12 cellular contexts compared by ENCODE assay signal in the genomic region with DNA sequence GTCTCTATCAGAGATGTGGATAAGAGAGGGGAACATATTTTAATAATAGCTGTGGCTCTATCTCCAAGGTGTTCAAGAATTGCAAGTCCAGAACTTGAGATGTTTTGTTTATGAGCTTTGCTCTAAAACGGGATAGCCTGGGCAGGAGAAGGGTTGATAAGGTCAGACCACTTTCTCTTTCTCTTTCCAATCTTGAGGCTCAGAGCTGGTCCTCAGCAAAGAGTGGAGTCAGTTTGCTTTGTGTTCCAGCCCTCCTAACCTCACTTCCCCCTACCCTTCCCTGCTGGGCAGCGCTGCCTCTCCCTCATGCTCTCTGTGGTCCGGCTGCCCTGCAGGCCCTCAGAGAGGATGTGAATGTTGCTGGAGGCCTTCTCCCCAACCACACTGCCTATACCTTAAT. TPM values are rescaled to one million over a fixed set of nuclear protein-coding genes. Genes with fewer than 3 reads are reported as not detected.
DNase-seq lines count a peak whose midpoint lies in the region; ATAC-seq, FAIRE-seq and TF ChIP-seq lines count a peak whose summit lies in the region.
"Had no signal": no experiment of that assay in that cellular context is flagged by ENCODE, and none has a peak within 500 bp of the region (broad histone marks: within the 10 kb centered on the region; RNA-seq: fewer than 3 reads in every experiment).

No MANE protein-coding gene starts in this region.

- H3K4me1 ChIP-seq in heart right ventricle (peaks cover 0 to 73% (median 10%) of the 10 kb centered on the region in 9 donors), left ventricle myocardium inferior (peaks cover 4% of the 10 kb centered on the region), MM.1S (ENCODE audit: low read length) (peaks cover 83% of the 10 kb centered on the region), GM12878 (ENCODE audit: control insufficient read depth, insufficient read depth, low read length) (peaks cover 41% of the 10 kb centered on the region), transverse colon (peaks cover 0 to 10% (median 0%) of the 10 kb centered on the region in 4 donors), osteoblast (ENCODE audit: insufficient read depth, low read length) (peaks cover 12% of the 10 kb centered on the region)

- 58 to 68% methylated on average over 3 of the region's 3 CpGs for WGBS in heart right ventricle, 2 donors
- 35% methylated on average over 3 of the region's 3 CpGs for WGBS in GM12878 (ENCODE audit: insufficient coverage, insufficient replicate concordance, low lambda C conversion rate, missing lambda C conversion rate)
- WGBS in transverse colon (ENCODE audit: low coverage in 1 of 2), 2 donors = 0 to 57% methylated on average over 1 to 3 of the region's 3 CpGs

- H3K79me2 ChIP-seq in MM.1S (ENCODE audit: low read length) = peaks cover 100% of the 10 kb centered on the region
- peaks cover 7% of the 10 kb centered on the region; the same call in 1 of the 2 replicates for H3K79me2 ChIP-seq in GM12878 (ENCODE audit: control insufficient read depth, insufficient read depth, low read length)
- no peaks in the 10 kb centered on the region for H3K79me2 ChIP-seq in osteoblast (ENCODE audit: insufficient read depth, low read length)

- POLR2A ChIA-PET in GM12878 (lab: Charles Lee) = interaction anchor here (0.8 to 11.9 kb wide), 13 partner anchors 9 to 155 kb away, joined by 3 to 181 read pairs (median 7); a partner anchor contains a TSS

- H3K9me3 ChIP-seq in heart right ventricle (no peaks in the 10 kb centered on the region), left ventricle myocardium inferior (replicated peaks) (no peaks in the 10 kb centered on the region), MM.1S (replicated peaks; ENCODE audit: insufficient read depth, low read length) (no peaks in the 10 kb centered on the region), GM12878 (replicated peaks; ENCODE audit: control insufficient read depth, insufficient read depth, low read length) (no peaks in the 10 kb centered on the region), transverse colon (no peaks in the 10 kb centered on the region), osteoblast (ENCODE audit: low read depth, low read length) (no peaks in the 10 kb centered on the region)

- peak overlapping the region in 2 of 10 donors; percentile 4 to 68 for H3K27ac ChIP-seq in heart right ventricle
- no peak overlapping the region for H3K27ac ChIP-seq in left ventricle myocardium inferior (replicated peaks)
- peak overlapping the region; percentile 76 for H3K27ac ChIP-seq in MM.1S (ENCODE audit: low read length)
- no peak overlapping the region; the same call in 1 of the 2 replicates for H3K27ac ChIP-seq in GM12878 (ENCODE audit: control insufficient read depth, insufficient read depth)
- peak overlapping the region in 3 of 4 donors; percentile 37 to 67 (median 41) for H3K27ac ChIP-seq in transverse colon
- H3K27ac ChIP-seq in osteoblast (ENCODE audit: low read depth, low read length) = no peak overlapping the region

- H3K4me2 ChIP-seq in MM.1S (ENCODE audit: low read depth, low read length) (peak overlapping the region; percentile 72), GM12878 (ENCODE audit: control insufficient read depth, insufficient read depth) (peak overlapping the region; percentile 60), osteoblast (ENCODE audit: insufficient read depth, low read length) (no peak overlapping the region)

- H3K9ac ChIP-seq in MM.1S (ENCODE audit: low read length) (peak overlapping the region; percentile 19; the same call in 1 of the 2 replicates), GM12878 (ENCODE audit: control insufficient read depth, insufficient read depth, low read length) (no peak overlapping the region)

- H3K4me3 ChIP-seq in heart right ventricle (no peak overlapping the region), left ventricle myocardium inferior (no peak overlapping the region), MM.1S (ENCODE audit: low read length) (peak overlapping the region; percentile 36), GM12878 (peak overlapping the region; percentile 14; the same call in 1 of the 2 replicates), transverse colon (no peak overlapping the region), osteoblast (ENCODE audit: insufficient read depth, low read length) (no peak overlapping the region)

- TF ChIP-seq EP300 in GM12878 (IDR thresholded peaks at IDR 0.05; ENCODE audit: borderline replicate concordance in 1 of 2, control insufficient read depth in 1 of 2, low read depth in 2 of 2, low read length in 2 of 2) (no peak), transverse colon (IDR thresholded peaks at IDR 0.05; ENCODE audit: low read depth) (no peak)

- in situ Hi-C loops in GM12878 (cut with MboI) = no loop called here
- in situ Hi-C loops in transverse colon (cut with MboI; ENCODE audit: low pct_ligation_motif_present in 1 of 4, low pct_unique_long_range_greater_than_20kb in 1 of 4, low sequenced_read_pairs in 3 of 4) = no loop called here

- H4K20me1 ChIP-seq in MM.1S (ENCODE audit: insufficient read depth, low read length) = no peaks in the 10 kb centered on the region
- no peaks in the 10 kb centered on the region for H4K20me1 ChIP-seq in GM12878 (ENCODE audit: control insufficient read depth, insufficient read depth)
- no peaks in the 10 kb centered on the region for H4K20me1 ChIP-seq in osteoblast (ENCODE audit: insufficient read depth, low read length)

- no peak for FAIRE-seq in GM12878 (lab: Jason Lieb, UNC)
- FAIRE-seq: endometrium, keratinocyte had no signal

- no peak for TF ChIP-seq CTCF in heart right ventricle (IDR thresholded peaks at IDR 0.05)
- no peak for TF ChIP-seq CTCF in left ventricle myocardium inferior (IDR thresholded peaks at IDR 0.05; ENCODE audit: borderline replicate concordance)
- no peak for TF ChIP-seq CTCF in MM.1S (IDR thresholded peaks at IDR 0.05; ENCODE audit: low read length)
- TF ChIP-seq CTCF in GM12878 (IDR thresholded peaks at IDR 0.05 in 2 of 3, conservative IDR thresholded peaks at IDR 0.05 in 1 of 3; ENCODE audit: control insufficient read depth in 2 of 3, extremely low read depth in 1 of 3, insufficient read depth in 1 of 3, low read depth in 3 of 3, low read length in 3 of 3) = no peak
- no peak for TF ChIP-seq CTCF in transverse colon (IDR thresholded peaks at IDR 0.05)
- TF ChIP-seq CTCF in osteoblast (IDR thresholded peaks at IDR 0.05; ENCODE audit: extremely low read depth, low read depth, low read length) = no peak

- no TSS peak for BruUV-seq in GM12878 (replicated peaks; lab: Mats Ljungman, UMichigan)

- TF ChIP-seq RAD21 in GM12878 (IDR thresholded peaks at IDR 0.05; ENCODE audit: insufficient read depth, low read depth, low read length) = no peak

- no peaks in the 10 kb centered on the region for H3K9me2 ChIP-seq in MM.1S (replicated peaks; ENCODE audit: insufficient read depth, low read length)

- ATAC-seq in heart right ventricle = peak in 6 of 8 donors; percentile 39 to 60 (median 54)
- ATAC-seq in GM12878 = peak; percentile 54
- ATAC-seq in HG03469 (IDR thresholded peaks at IDR 0.05; ENCODE audit: unreplicated experiment) = no peak
- ATAC-seq: SK-N-SH treated with all-trans-retinoic acid at 6 μM for 48 hours had no signal

- no peak for TF ChIP-seq POLR2A in GM12878 (IDR thresholded peaks at IDR 0.05; ENCODE audit: low read depth, low read length)
- no peak for TF ChIP-seq POLR2A in transverse colon (IDR thresholded peaks at IDR 0.05)

- peaks cover 48% of the 10 kb centered on the region for H3F3A ChIP-seq in MM.1S (ENCODE audit: insufficient read depth, low read length)

- CTCF ChIA-PET in GM12878 (lab: Yijun Ruan, JAX) = interaction anchor here (0.7 to 8.5 kb wide), 15 partner anchors 9 to 465 kb away, joined by 3 to 98 read pairs (median 5); a partner anchor contains a TSS

- intact Hi-C loops in heart right ventricle (cut with DNase I) (no loop called here), left ventricle myocardium inferior (cut with micrococcal nuclease) (no loop called here), GM12878 (cut with micrococcal nuclease; ENCODE audit: unreplicated experiment) (loop anchor here (1.0 kb wide), 1 partner anchor 11 kb away; no protein-coding TSS in a partner anchor), transverse colon (cut with DNase I; ENCODE audit: low total_unique reads) (no loop called here)

- SMC1A ChIA-PET in GM12878 (lab: Charles Lee; ENCODE audit: uncharacterized antibody, unreplicated experiment) = interaction anchor here (1.0 to 9.8 kb wide), 18 partner anchors 8 to 158 kb away, joined by 3 to 190 read pairs (median 6); a partner anchor contains a TSS

- no peak overlapping the region for H2AFZ ChIP-seq in MM.1S (ENCODE audit: low read length)
- H2AFZ ChIP-seq in GM12878 (ENCODE audit: control insufficient read depth, low read depth, low read length) = no peak overlapping the region
- no peak overlapping the region for H2AFZ ChIP-seq in osteoblast (ENCODE audit: low read length)

- DNase-seq in heart right ventricle (no peak), left ventricle myocardium inferior (no peak), MM.1S (peak; percentile 80), GM12878 (ENCODE audit: low read depth, low spot score) (no peak), transverse colon (no peak), osteoblast (ENCODE audit: insufficient read length, low spot score, missing footprints) (no peak), NCI-H345 treated with DMSO at 0.1 percent for 48 hours (lab: John Stamatoyannopoulos, UW; ENCODE audit: unreplicated experiment) (no peak)
- DNase-seq: NCI-H1694 treated with DMSO at 0.1 percent for 48 hours had no signal

- H3K27me3 ChIP-seq in heart right ventricle = no peaks in the 10 kb centered on the region
- peaks cover 7% of the 10 kb centered on the region for H3K27me3 ChIP-seq in left ventricle myocardium inferior (ENCODE audit: low read depth)
- no peaks in the 10 kb centered on the region for H3K27me3 ChIP-seq in MM.1S (replicated peaks; ENCODE audit: insufficient read depth, low read length)
- H3K27me3 ChIP-seq in GM12878 (replicated peaks in 1 of 2; ENCODE audit: control insufficient read depth in 2 of 2, insufficient read depth in 2 of 2, low read length in 1 of 2) = no peaks in the 10 kb centered on the region
- no peaks in the 10 kb centered on the region for H3K27me3 ChIP-seq in transverse colon
- no peaks in the 10 kb centered on the region for H3K27me3 ChIP-seq in osteoblast (ENCODE audit: insufficient read depth, low read length)

- H3K36me3 ChIP-seq in heart right ventricle (no peaks in the 10 kb centered on the region), left ventricle myocardium inferior (no peaks in the 10 kb centered on the region), MM.1S (replicated peaks; ENCODE audit: insufficient read depth, low read length) (0 out of 2 replicates have a peak, but pooled peaks cover 8% of the 10 kb centered on the region), GM12878 (ENCODE audit: control insufficient read depth in 2 of 2, insufficient read depth in 2 of 2, low read length in 1 of 2) (peaks cover 0 to 6% of the 10 kb centered on the region in 2 experiments; a peak in 2 of 4 replicates), transverse colon (no peaks in the 10 kb centered on the region), osteoblast (ENCODE audit: insufficient read depth, low read length) (no peaks in the 10 kb centered on the region)

- RAD21 ChIA-PET in GM12878 (lab: Charles Lee; ENCODE audit: unreplicated experiment) = interaction anchor here (0.7 to 14.8 kb wide), 13 partner anchors 9 to 95 kb away, joined by 3 to 245 read pairs (median 6); a partner anchor contains a TSS

RNA-seq across cellular contexts. Expression of a gene that starts 13.8 kb away (rescaled TPM):
- total RNA-seq in heart right ventricle (1 to 10 TPM in 4 of 10 donors, under 1 TPM in 6; 0.47 to 5.1 (median 0.93) TPM), left ventricle myocardium inferior (0.69 TPM), GM12878 (2014; rRNA removed) (23.6 and 27.5 TPM in 2 replicates), GM12878 (2014; rRNA removed; fragmentation: Illumina TruSeq; extraction: Trizol) (26.8 and 28.0 TPM in 2 replicates), GM12878 (2021) (28.7 and 29.7 TPM in 2 replicates), transverse colon (10 to 100 TPM in 1 of 4 donors, 1 to 10 TPM in 2, under 1 TPM in 1; 0.60 to 17.0 (median 2.7) TPM), osteoblast (under 0.01 TPM in 1 of 2 replicates, not detected in the other)
- polyA plus RNA-seq in heart right ventricle (under 1 TPM; 0.65 to 0.80 TPM), GM12878 (2011; rRNA removed) (91.8 and 99.8 TPM in 2 replicates), GM12878 (2014; fragmentation: Illumina TruSeq; extraction: Trizol) (26.5 and 30.0 TPM in 2 replicates), GM12878 (2014; fragmentation: Nextera tagmentation; extraction: Ambion mirVana) (1 to 10 TPM; 4.0 to 4.2 TPM), GM12878 (2014; rRNA removed) (23.0 and 25.2 TPM in 2 replicates), GM12878 (2016; fragmentation: Nextera tagmentation; extraction: Ambion mirVana) (10 to 100 TPM; 16.5 to 19.9 TPM)
- 551 and 574 TPM in 2 replicates for total RNA-seq in GM12878 (2013; cell fraction: nucleolus; rRNA removed)
- 7.9 TPM for polyA plus RNA-seq in GM12878 (2011; ENCODE audit: low read depth)
- 60.5 and 63.5 TPM in 2 replicates for polyA plus RNA-seq in GM12878 (2011; cell fraction: cytosol; rRNA removed)
- polyA plus RNA-seq in GM12878 (2011; cell fraction: nucleus; rRNA removed) = 139 and 178 TPM in 2 replicates
- polyA plus RNA-seq in GM12878 (2012) = 12.3 and 19.6 TPM in 2 replicates
- 104 and 116 TPM in 2 replicates for polyA minus RNA-seq in GM12878 (2011; rRNA and poly(A)+ RNA removed)
- polyA minus RNA-seq in GM12878 (2011; cell fraction: cytosol; rRNA and poly(A)+ RNA removed) = 29.4 and 31.6 TPM in 2 replicates
- polyA minus RNA-seq in GM12878 (2011; cell fraction: nucleus; rRNA and poly(A)+ RNA removed) = 52.3 and 65.3 TPM in 2 replicates

Comparison
In these comparisons a context has a peak if more than half of its experiments do, and no peak if none do; other contexts are left out.
1. H3K27ac ChIP-seq: peak in MM.1S (single experiment) and transverse colon (3 of 4); none in left ventricle myocardium inferior (single experiment), GM12878 (single experiment) and osteoblast (single experiment).
2. H3K4me3 ChIP-seq: peak in MM.1S (single experiment) and GM12878 (single experiment); none in heart right ventricle (0 of 10), left ventricle myocardium inferior (single experiment), transverse colon (0 of 4) and osteoblast (single experiment).